In the genomic region with DNA sequence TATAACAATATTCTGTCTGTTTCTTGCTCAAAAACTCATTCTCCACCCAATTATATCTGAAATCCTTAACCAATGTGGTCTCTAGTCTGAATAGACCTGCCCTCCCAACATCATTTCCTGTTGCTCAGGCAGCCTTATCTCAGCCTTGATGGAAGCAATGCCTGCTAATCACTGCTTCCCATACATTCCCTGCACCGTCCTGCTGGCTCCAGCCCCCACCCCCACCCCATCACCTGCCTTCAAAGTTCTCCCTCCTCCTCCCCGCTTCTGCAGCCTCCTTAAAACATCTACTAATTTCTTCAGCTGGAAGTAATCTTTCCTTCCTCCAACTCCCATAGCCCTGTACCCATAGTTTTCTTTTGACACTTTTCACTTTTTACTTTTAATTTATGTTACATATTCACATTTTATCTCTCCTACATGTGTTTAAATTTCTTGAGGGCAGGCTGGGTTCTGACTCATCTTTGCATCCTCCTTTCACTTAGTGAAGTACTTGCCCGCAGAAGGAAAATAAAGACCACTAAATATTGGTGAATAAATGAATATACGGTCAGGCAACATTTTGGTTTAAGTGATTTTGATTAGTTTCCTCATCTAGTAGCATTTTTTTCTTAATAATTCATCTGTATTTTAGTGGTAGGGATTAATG, we compare ENCODE assay signal across 1 cellular context.
TF ChIP-seq lines count a peak whose summit lies in the region.

No MANE protein-coding gene starts in this region.

TF ChIP-seq in GM23338, 12 proteins besides CTCF, POLR2A, EP300 and RAD21 (continued from another document):
- TF ChIP-seq, protein P1, sequence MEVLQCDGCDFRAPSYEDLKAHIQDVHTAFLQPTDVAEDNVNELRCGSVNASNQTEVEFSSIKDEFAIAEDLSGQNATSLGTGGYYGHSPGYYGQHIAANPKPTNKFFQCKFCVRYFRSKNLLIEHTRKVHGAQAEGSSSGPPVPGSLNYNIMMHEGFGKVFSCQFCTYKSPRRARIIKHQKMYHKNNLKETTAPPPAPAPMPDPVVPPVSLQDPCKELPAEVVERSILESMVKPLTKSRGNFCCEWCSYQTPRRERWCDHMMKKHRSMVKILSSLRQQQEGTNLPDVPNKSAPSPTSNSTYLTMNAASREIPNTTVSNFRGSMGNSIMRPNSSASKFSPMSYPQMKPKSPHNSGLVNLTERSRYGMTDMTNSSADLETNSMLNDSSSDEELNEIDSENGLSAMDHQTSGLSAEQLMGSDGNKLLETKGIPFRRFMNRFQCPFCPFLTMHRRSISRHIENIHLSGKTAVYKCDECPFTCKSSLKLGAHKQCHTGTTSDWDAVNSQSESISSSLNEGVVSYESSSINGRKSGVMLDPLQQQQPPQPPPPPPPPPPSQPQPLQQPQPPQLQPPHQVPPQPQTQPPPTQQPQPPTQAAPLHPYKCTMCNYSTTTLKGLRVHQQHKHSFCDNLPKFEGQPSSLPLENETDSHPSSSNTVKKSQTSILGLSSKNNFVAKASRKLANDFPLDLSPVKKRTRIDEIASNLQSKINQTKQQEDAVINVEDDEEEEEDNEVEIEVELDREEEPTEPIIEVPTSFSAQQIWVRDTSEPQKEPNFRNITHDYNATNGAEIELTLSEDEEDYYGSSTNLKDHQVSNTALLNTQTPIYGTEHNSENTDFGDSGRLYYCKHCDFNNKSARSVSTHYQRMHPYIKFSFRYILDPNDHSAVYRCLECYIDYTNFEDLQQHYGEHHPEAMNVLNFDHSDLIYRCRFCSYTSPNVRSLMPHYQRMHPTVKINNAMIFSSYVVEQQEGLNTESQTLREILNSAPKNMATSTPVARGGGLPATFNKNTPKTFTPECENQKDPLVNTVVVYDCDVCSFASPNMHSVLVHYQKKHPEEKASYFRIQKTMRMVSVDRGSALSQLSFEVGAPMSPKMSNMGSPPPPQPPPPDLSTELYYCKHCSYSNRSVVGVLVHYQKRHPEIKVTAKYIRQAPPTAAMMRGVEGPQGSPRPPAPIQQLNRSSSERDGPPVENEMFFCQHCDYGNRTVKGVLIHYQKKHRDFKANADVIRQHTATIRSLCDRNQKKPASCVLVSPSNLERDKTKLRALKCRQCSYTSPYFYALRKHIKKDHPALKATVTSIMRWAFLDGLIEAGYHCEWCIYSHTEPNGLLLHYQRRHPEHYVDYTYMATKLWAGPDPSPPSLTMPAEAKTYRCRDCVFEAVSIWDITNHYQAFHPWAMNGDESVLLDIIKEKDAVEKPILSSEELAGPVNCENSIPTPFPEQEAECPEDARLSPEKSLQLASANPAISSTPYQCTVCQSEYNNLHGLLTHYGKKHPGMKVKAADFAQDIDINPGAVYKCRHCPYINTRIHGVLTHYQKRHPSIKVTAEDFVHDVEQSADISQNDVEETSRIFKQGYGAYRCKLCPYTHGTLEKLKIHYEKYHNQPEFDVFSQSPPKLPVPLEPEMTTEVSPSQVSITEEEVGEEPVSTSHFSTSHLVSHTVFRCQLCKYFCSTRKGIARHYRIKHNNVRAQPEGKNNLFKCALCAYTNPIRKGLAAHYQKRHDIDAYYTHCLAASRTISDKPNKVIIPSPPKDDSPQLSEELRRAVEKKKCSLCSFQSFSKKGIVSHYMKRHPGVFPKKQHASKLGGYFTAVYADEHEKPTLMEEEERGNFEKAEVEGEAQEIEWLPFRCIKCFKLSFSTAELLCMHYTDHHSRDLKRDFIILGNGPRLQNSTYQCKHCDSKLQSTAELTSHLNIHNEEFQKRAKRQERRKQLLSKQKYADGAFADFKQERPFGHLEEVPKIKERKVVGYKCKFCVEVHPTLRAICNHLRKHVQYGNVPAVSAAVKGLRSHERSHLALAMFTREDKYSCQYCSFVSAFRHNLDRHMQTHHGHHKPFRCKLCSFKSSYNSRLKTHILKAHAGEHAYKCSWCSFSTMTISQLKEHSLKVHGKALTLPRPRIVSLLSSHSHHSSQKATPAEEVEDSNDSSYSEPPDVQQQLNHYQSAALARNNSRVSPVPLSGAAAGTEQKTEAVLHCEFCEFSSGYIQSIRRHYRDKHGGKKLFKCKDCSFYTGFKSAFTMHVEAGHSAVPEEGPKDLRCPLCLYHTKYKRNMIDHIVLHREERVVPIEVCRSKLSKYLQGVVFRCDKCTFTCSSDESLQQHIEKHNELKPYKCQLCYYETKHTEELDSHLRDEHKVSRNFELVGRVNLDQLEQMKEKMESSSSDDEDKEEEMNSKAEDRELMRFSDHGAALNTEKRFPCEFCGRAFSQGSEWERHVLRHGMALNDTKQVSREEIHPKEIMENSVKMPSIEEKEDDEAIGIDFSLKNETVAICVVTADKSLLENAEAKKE (CRISPR knock-in tag; IDR thresholded peaks at IDR 0.05): no peak
- TF ChIP-seq EZH2phosphoT487 (IDR thresholded peaks at IDR 0.05; ENCODE audit: unreplicated experiment): no peak
- TF ChIP-seq STAT1 (IDR thresholded peaks at IDR 0.05; ENCODE audit: unreplicated experiment): no peak
- no peak for TF ChIP-seq POLR2AphosphoS5 (IDR thresholded peaks at IDR 0.05; ENCODE audit: low read depth)
- no peak for TF ChIP-seq EZH2 (IDR thresholded peaks at IDR 0.05; ENCODE audit: low read depth, unreplicated experiment)
- TF ChIP-seq ZNF114 (CRISPR knock-in tag; IDR thresholded peaks at IDR 0.05): no peak
